8 cellular contexts compared by ENCODE assay signal in genomic region chrX:52031371-52031770, GRCh38.
"Had no signal": no experiment of that assay in that cellular context is flagged by ENCODE, and none has a peak within 500 bp of the region (broad histone marks: within the 10 kb centered on the region; RNA-seq: fewer than 3 reads in every experiment).

No MANE protein-coding gene starts in this region.

- H3K4me3 ChIP-seq: GM23338 had no signal

- H3K4me2 ChIP-seq: GM23338 had no signal

- ATAC-seq: GM23338, HepG2 had no signal

- H2AFZ ChIP-seq: GM23338 had no signal

- H3K27ac ChIP-seq: HL-60 had no signal

- FAIRE-seq: H1, H54, HepG2 had no signal

- DNase-seq: H9, HCEC 1CT, KBM-7 had no signal
